Comparison of ENCODE assay signal across 1 cellular context in genomic region chr5:67015577-67016290, GRCh38.
TF ChIP-seq lines count a peak whose summit lies in the region.

No MANE protein-coding gene starts in this region.

TF ChIP-seq in liver, 16 proteins besides CTCF, POLR2A, EP300 and RAD21 (continued from another document):
- TF ChIP-seq JUND (IDR thresholded peaks at IDR 0.05), result peak in 1 of 2 donors; percentile 24
- TF ChIP-seq HNF4A (conservative IDR thresholded peaks at IDR 0.05), result no peak
- no peak for TF ChIP-seq EGR1 (IDR thresholded peaks at IDR 0.05; ENCODE audit: low read depth in 2 of 2)
- no peak for TF ChIP-seq GABPA (IDR thresholded peaks at IDR 0.05 in 1 of 2, conservative IDR thresholded peaks at IDR 0.05 in 1 of 2)
- TF ChIP-seq FOXA2 (IDR thresholded peaks at IDR 0.05), result no peak
